ENCODE assay signal across 18 cellular contexts in the genomic region with DNA sequence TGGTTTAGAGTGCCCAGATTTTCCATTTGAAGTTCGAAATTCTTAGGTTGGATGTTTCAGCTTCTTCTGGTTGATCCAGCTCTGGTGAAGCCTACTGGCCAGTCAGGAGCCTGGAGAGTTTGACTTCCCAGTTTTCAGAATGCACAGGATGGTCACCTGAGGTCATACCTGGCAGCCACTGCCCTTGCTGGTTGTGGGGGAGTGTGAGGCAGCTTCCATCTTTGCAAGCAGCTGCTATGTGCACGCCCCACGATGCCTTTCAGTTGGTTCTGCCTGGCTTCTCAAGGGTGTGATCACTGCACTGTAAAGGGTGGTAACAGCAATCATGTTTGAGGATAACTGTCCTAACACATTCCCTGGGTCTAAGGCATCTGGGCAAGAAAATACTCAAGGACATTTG. TPM values are rescaled to one million over a fixed set of nuclear protein-coding genes. Genes with fewer than 3 reads are reported as not detected.
DNase-seq lines count a peak whose midpoint lies in the region; ATAC-seq and TF ChIP-seq lines count a peak whose summit lies in the region.
"Had no signal": no experiment of that assay in that cellular context is flagged by ENCODE, and none has a peak within 500 bp of the region (broad histone marks: within the 10 kb centered on the region; RNA-seq: fewer than 3 reads in every experiment).

No MANE protein-coding gene starts in this region.

- peaks cover 9% of the 10 kb centered on the region for H3K4me1 ChIP-seq in BLaER1
- H3K4me1 ChIP-seq: A549 had no signal

- H3K9me3 Mint-ChIP-seq in activated CD4-positive, alpha-beta T cell treated with anti-CD3 and anti-CD28 coated beads for 36 hours (ENCODE audit: low read depth) = no peaks in the 10 kb centered on the region
- H3K9me3 Mint-ChIP-seq: CD8-positive, alpha-beta T cell; H9 had no signal

- CTCF ChIA-PET in activated CD4-positive, alpha-beta T cell treated with anti-CD3 and anti-CD28 coated beads for 36 hours (lab: Charles Lee) = interaction anchor here (0.6 to 1.9 kb wide), 4 partner anchors 18 to 72 kb away, joined by 3 to 11 read pairs (median 4); no protein-coding TSS in a partner anchor

- no peaks in the 10 kb centered on the region for H3K27me3 ChIP-seq in BLaER1
- H3K27me3 ChIP-seq: BLaER1 treated with 17β-estradiol and CSF1 and Interleukin-3, amounts not matched to agents 10 nM and 100 nM had no signal

- TF ChIP-seq CTCF in coronary artery (IDR thresholded peaks at IDR 0.05) = no peak

- no peak overlapping the region for H3K4me3 Mint-ChIP-seq in activated CD4-positive, alpha-beta T cell treated with anti-CD3 and anti-CD28 coated beads for 36 hours
- H3K4me3 Mint-ChIP-seq: CD8-positive, alpha-beta T cell; H9 had no signal

- H3K27ac ChIP-seq in BLaER1 = no peak overlapping the region
- H3K27ac ChIP-seq in coronary artery = no peak overlapping the region
- H3K27ac ChIP-seq: 22Rv1; A549; BLaER1 treated with 17β-estradiol and CSF1 and Interleukin-3, amounts not matched to agents 10 nM and 100 nM had no signal

- 0 out of 2 replicates have a peak overlapping the region, but pooled peaks have one; percentile 12 for H3K4me2 ChIP-seq in BLaER1
- H3K4me2 ChIP-seq: A549 had no signal

- H3K4me3 ChIP-seq in BLaER1 (no peak overlapping the region), coronary artery (no peak overlapping the region)
- H3K4me3 ChIP-seq: A549; BLaER1 treated with 17β-estradiol and CSF1 and Interleukin-3, amounts not matched to agents 10 nM and 100 nM had no signal

- peaks cover 12% of the 10 kb centered on the region for H4K20me1 ChIP-seq in BLaER1

- no peaks in the 10 kb centered on the region for H3K36me3 Mint-ChIP-seq in activated CD4-positive, alpha-beta T cell treated with anti-CD3 and anti-CD28 coated beads for 36 hours (ENCODE audit: low read depth)

- H3K9ac ChIP-seq in BLaER1 = no peak overlapping the region
- H3K9ac ChIP-seq: BLaER1 treated with 17β-estradiol and CSF1 and Interleukin-3, amounts not matched to agents 10 nM and 100 nM had no signal

- no peaks in the 10 kb centered on the region for H3K4me1 Mint-ChIP-seq in activated CD4-positive, alpha-beta T cell treated with anti-CD3 and anti-CD28 coated beads for 36 hours
- H3K4me1 Mint-ChIP-seq: H9 had no signal

- DNase-seq in NCI-H2227 (lab: John Stamatoyannopoulos, UW; ENCODE audit: unreplicated experiment) (peak; percentile 20), NCI-H2227 treated with DMSO at 0.1 percent for 48 hours (lab: John Stamatoyannopoulos, UW) (no peak), coronary artery (ENCODE audit: low spot score) (peak; percentile 43), left kidney (ENCODE audit: low read depth, low spot score) (peak; percentile 70), SK-N-DZ (ENCODE audit: low spot score) (no peak)
- DNase-seq in activated CD4-positive, alpha-beta T cell treated with anti-CD3 and anti-CD28 coated beads for 36 hours = no peak
- DNase-seq: AML-193; Calu3; CD8-positive, alpha-beta T cell; DMS79 treated with DMSO at 0.1 percent for 48 hours; GF-D8; H9; IMR-90 had no signal

- no peaks in the 10 kb centered on the region for H3K9me3 ChIP-seq in BLaER1
- H3K9me3 ChIP-seq: A549; BLaER1 treated with 17β-estradiol and CSF1 and Interleukin-3, amounts not matched to agents 10 nM and 100 nM had no signal

- ATAC-seq in HG02981 (IDR thresholded peaks at IDR 0.05; ENCODE audit: unreplicated experiment) = no peak
- no peak for ATAC-seq in activated CD4-positive, alpha-beta T cell treated with anti-CD3 and anti-CD28 coated beads for 36 hours
- ATAC-seq: A549; CD8-positive, alpha-beta T cell had no signal

- intact Hi-C loops in activated CD4-positive, alpha-beta T cell treated with anti-CD3 and anti-CD28 coated beads for 36 hours (cut with DNase I, micrococcal nuclease) = no loop called here

- H3K27ac Mint-ChIP-seq in activated CD4-positive, alpha-beta T cell treated with anti-CD3 and anti-CD28 coated beads for 36 hours = no peak overlapping the region
- H3K27ac Mint-ChIP-seq: CD8-positive, alpha-beta T cell; H9 had no signal

- no peaks in the 10 kb centered on the region for H3K27me3 Mint-ChIP-seq in activated CD4-positive, alpha-beta T cell treated with anti-CD3 and anti-CD28 coated beads for 36 hours

- no peaks in the 10 kb centered on the region for H3K36me3 ChIP-seq in BLaER1

- POLR2A ChIA-PET in activated CD4-positive, alpha-beta T cell treated with anti-CD3 and anti-CD28 coated beads for 36 hours (lab: Charles Lee) = no interaction called here

RNA-seq across cellular contexts. Expression of a gene that starts 15.4 kb away (rescaled TPM):
- polyA plus RNA-seq in SK-N-DZ (2014; cell fraction: cytosol; rRNA removed) = 14.0 and 15.3 TPM in 2 replicates
- 14.5 and 22.4 TPM in 2 replicates for polyA plus RNA-seq in SK-N-DZ (2014; cell fraction: nucleus; rRNA removed)
- 10 to 100 TPM in 1 of 2 experiments, 1 to 10 TPM in 1; 8.7 to 11.0 TPM for total RNA-seq in activated CD4-positive, alpha-beta T cell treated with anti-CD3 and anti-CD28 coated beads for 36 hours

RNA-seq across cellular contexts. Expression of a gene that starts 15.8 kb away (rescaled TPM):
- polyA plus RNA-seq in SK-N-DZ (2014; cell fraction: cytosol; rRNA removed) = 152 and 158 TPM in 2 replicates
- polyA plus RNA-seq in SK-N-DZ (2014; cell fraction: nucleus; rRNA removed) = 93.4 and 537 TPM in 2 replicates
- total RNA-seq in activated CD4-positive, alpha-beta T cell treated with anti-CD3 and anti-CD28 coated beads for 36 hours = 10 to 100 TPM; 46.4 to 48.3 TPM

Comparison
In these comparisons a context has a peak if more than half of its experiments do, and no peak if none do; other contexts are left out.
1. DNase-seq: peak in NCI-H2227 (single experiment), coronary artery (single experiment) and left kidney (single experiment); none in NCI-H2227 treated with DMSO at 0.1 percent for 48 hours (single experiment), SK-N-DZ (single experiment) and activated CD4-positive, alpha-beta T cell treated with anti-CD3 and anti-CD28 coated beads for 36 hours (single experiment).